22 cellular contexts compared by ENCODE assay signal in genomic region chr14:96625436-96625945, GRCh38.
DNase-seq lines count a peak whose midpoint lies in the region; ATAC-seq and TF ChIP-seq lines count a peak whose summit lies in the region.
"Had no signal": no experiment of that assay in that cellular context is flagged by ENCODE, and none has a peak within 500 bp of the region (broad histone marks: within the 10 kb centered on the region; RNA-seq: fewer than 3 reads in every experiment).

No MANE protein-coding gene starts in this region.

- H3K9ac ChIP-seq in neural progenitor cell = no peak overlapping the region
- H3K9ac ChIP-seq: GM23248, KMS-11 had no signal

- no peaks in the 10 kb centered on the region for H3F3A ChIP-seq in neural progenitor cell (ENCODE audit: low read depth)

- no peaks in the 10 kb centered on the region for H3K9me3 Mint-ChIP-seq in activated naive CD4-positive, alpha-beta T cell treated with anti-CD3 and anti-CD28 coated beads, Interleukin-2, amount 10 ng/mL, durations not matched to agents 7 days and 5 days
- no peaks in the 10 kb centered on the region for H3K9me3 Mint-ChIP-seq in neural progenitor cell
- H3K9me3 Mint-ChIP-seq in type B pancreatic cell = no peaks in the 10 kb centered on the region
- H3K9me3 Mint-ChIP-seq: CD4-positive, alpha-beta memory T cell had no signal

- peak overlapping the region; percentile 34 for H2AFZ ChIP-seq in neural progenitor cell (replicated peaks)
- H2AFZ ChIP-seq: GM23248, PC-9 had no signal

- no peaks in the 10 kb centered on the region for H3K9me3 ChIP-seq in neural progenitor cell (ENCODE audit: low read depth)
- no peaks in the 10 kb centered on the region for H3K9me3 ChIP-seq in gastrocnemius medialis
- no peaks in the 10 kb centered on the region for H3K9me3 ChIP-seq in testis
- H3K9me3 ChIP-seq: A549 had no signal

- no peaks in the 10 kb centered on the region for H3K4me1 Mint-ChIP-seq in activated naive CD4-positive, alpha-beta T cell treated with anti-CD3 and anti-CD28 coated beads, Interleukin-2, amount 10 ng/mL, durations not matched to agents 7 days and 5 days
- peaks cover 13% of the 10 kb centered on the region for H3K4me1 Mint-ChIP-seq in neural progenitor cell
- no peaks in the 10 kb centered on the region for H3K4me1 Mint-ChIP-seq in type B pancreatic cell (ENCODE audit: unreplicated experiment)
- H3K4me1 Mint-ChIP-seq: CD4-positive, alpha-beta memory T cell had no signal

- no peak overlapping the region for H3K4me2 ChIP-seq in neural progenitor cell
- H3K4me2 ChIP-seq: A549, KMS-11, PC-9 had no signal

- WGBS in testis, 2 donors = 54 to 65% methylated on average over 21 of the region's 21 CpGs

- no peak overlapping the region for H3K27ac Mint-ChIP-seq in activated naive CD4-positive, alpha-beta T cell treated with anti-CD3 and anti-CD28 coated beads, Interleukin-2, amount 10 ng/mL, durations not matched to agents 7 days and 5 days
- H3K27ac Mint-ChIP-seq in neural progenitor cell (no peak overlapping the region), type B pancreatic cell (no peak overlapping the region)
- H3K27ac Mint-ChIP-seq: CD4-positive, alpha-beta memory T cell had no signal

- H3K36me3 ChIP-seq in neural progenitor cell (no peaks in the 10 kb centered on the region), gastrocnemius medialis (no peaks in the 10 kb centered on the region), testis (ENCODE audit: low read depth, missing control alignments) (no peaks in the 10 kb centered on the region)

- ATAC-seq in gastrocnemius medialis = no peak
- no peak for ATAC-seq in HG02938 (IDR thresholded peaks at IDR 0.05; ENCODE audit: unreplicated experiment)

- intact Hi-C loops in gastrocnemius medialis (cut with DNase I; ENCODE audit: low total_unique reads) = no loop called here
- intact Hi-C loops in testis (cut with DNase I; ENCODE audit: low total_unique reads) = no loop called here

- CTCF ChIA-PET in activated naive CD4-positive, alpha-beta T cell treated with anti-CD3 and anti-CD28 coated beads, Interleukin-2, amount 10 ng/mL, durations not matched to agents 7 days and 5 days (lab: Charles Lee) = no interaction called here

- peak; percentile 13 for DNase-seq in activated naive CD4-positive, alpha-beta T cell treated with anti-CD3 and anti-CD28 coated beads, Interleukin-2, amount 10 ng/mL, durations not matched to agents 7 days and 5 days
- no peak for DNase-seq in activated naive CD4-positive, alpha-beta T cell (lab: John Stamatoyannopoulos, UW)
- DNase-seq in coronary artery (ENCODE audit: low spot score) (peak; percentile 38), neural progenitor cell (ENCODE audit: low spot score) (no peak), type B pancreatic cell (ENCODE audit: extremely low spot score, unreplicated experiment) (peak; percentile 47), gastrocnemius medialis (no peak), testis (no peak)
- DNase-seq: CD4-positive, alpha-beta memory T cell; HCEC 1CT; IMR-90; NCI-H1105 treated with DMSO at 0.1 percent for 48 hours; NCI-H2029 treated with DMSO at 0.1 percent for 48 hours; NCI-H226; NCI-H510A treated with DMSO at 0.1 percent for 48 hours; NCI-H748 treated with DMSO at 0.1 percent for 48 hours; PC-9; RPMI8226; SHP77 treated with DMSO at 0.1 percent for 48 hours had no signal

- H3K4me1 ChIP-seq in neural progenitor cell (no peaks in the 10 kb centered on the region), gastrocnemius medialis (no peaks in the 10 kb centered on the region), testis (no peaks in the 10 kb centered on the region)
- H3K4me1 ChIP-seq: A549 had no signal

- H3K27ac ChIP-seq in coronary artery (no peak overlapping the region), neural progenitor cell (no peak overlapping the region), gastrocnemius medialis (no peak overlapping the region), testis (no peak overlapping the region)
- H3K27ac ChIP-seq: A549, GM23248, KMS-11, PC-9 had no signal

- no peaks in the 10 kb centered on the region for H4K20me1 ChIP-seq in neural progenitor cell (ENCODE audit: low read depth)

- TF ChIP-seq POLR2A in gastrocnemius medialis (IDR thresholded peaks at IDR 0.05) (no peak), testis (IDR thresholded peaks at IDR 0.05) (no peak)

- H3K79me2 ChIP-seq in neural progenitor cell (ENCODE audit: low read depth) = no peaks in the 10 kb centered on the region

- H3K4me3 ChIP-seq in coronary artery (no peak overlapping the region), neural progenitor cell (no peak overlapping the region), gastrocnemius medialis (no peak overlapping the region), testis (no peak overlapping the region)
- H3K4me3 ChIP-seq: A549, GM23248, PC-9 had no signal

- no peaks in the 10 kb centered on the region for H3K36me3 Mint-ChIP-seq in activated naive CD4-positive, alpha-beta T cell treated with anti-CD3 and anti-CD28 coated beads, Interleukin-2, amount 10 ng/mL, durations not matched to agents 7 days and 5 days
- H3K36me3 Mint-ChIP-seq in neural progenitor cell (no peaks in the 10 kb centered on the region), type B pancreatic cell (no peaks in the 10 kb centered on the region)
- H3K36me3 Mint-ChIP-seq: CD4-positive, alpha-beta memory T cell had no signal

- no peak overlapping the region for H3K4me3 Mint-ChIP-seq in activated naive CD4-positive, alpha-beta T cell treated with anti-CD3 and anti-CD28 coated beads, Interleukin-2, amount 10 ng/mL, durations not matched to agents 7 days and 5 days
- no peak overlapping the region for H3K4me3 Mint-ChIP-seq in neural progenitor cell
- no peak overlapping the region for H3K4me3 Mint-ChIP-seq in type B pancreatic cell
- H3K4me3 Mint-ChIP-seq: CD4-positive, alpha-beta memory T cell had no signal

- H3K27me3 Mint-ChIP-seq in activated naive CD4-positive, alpha-beta T cell treated with anti-CD3 and anti-CD28 coated beads, Interleukin-2, amount 10 ng/mL, durations not matched to agents 7 days and 5 days = peaks cover 13% of the 10 kb centered on the region
- H3K27me3 Mint-ChIP-seq in neural progenitor cell (ENCODE audit: insufficient read depth, low read depth) (peaks cover 4% of the 10 kb centered on the region), type B pancreatic cell (peaks cover 18% of the 10 kb centered on the region)

- in situ Hi-C loops in gastrocnemius medialis (cut with MboI; ENCODE audit: low sequenced_read_pairs in 4 of 4) = no loop called here

- no peak for TF ChIP-seq CTCF in coronary artery (IDR thresholded peaks at IDR 0.05)
- no peak for TF ChIP-seq CTCF in neural progenitor cell (IDR thresholded peaks at IDR 0.05)
- TF ChIP-seq CTCF in type B pancreatic cell (conservative IDR thresholded peaks at IDR 0.05) = no peak
- TF ChIP-seq CTCF in gastrocnemius medialis (IDR thresholded peaks at IDR 0.05 in 4 of 5, conservative IDR thresholded peaks at IDR 0.05 in 1 of 5) = no peak
- no peak for TF ChIP-seq CTCF in testis (IDR thresholded peaks at IDR 0.05)

- no peaks in the 10 kb centered on the region for H3K27me3 ChIP-seq in neural progenitor cell
- H3K27me3 ChIP-seq in gastrocnemius medialis = peaks cover 8 to 24% (median 19%) of the 10 kb centered on the region in 3 donors
- no peaks in the 10 kb centered on the region for H3K27me3 ChIP-seq in testis

Comparison
In these comparisons a context has a peak if more than half of its experiments do, and no peak if none do; other contexts are left out.
1. DNase-seq: peak in activated naive CD4-positive, alpha-beta T cell treated with anti-CD3 and anti-CD28 coated beads, Interleukin-2, amount 10 ng/mL, durations not matched to agents 7 days and 5 days (single experiment), coronary artery (single experiment) and type B pancreatic cell (single experiment); none in activated naive CD4-positive, alpha-beta T cell (0 of 4), neural progenitor cell (single experiment), gastrocnemius medialis (0 of 2) and testis (single experiment).